ENCODE assay signal across 1 cellular context in the genomic region with DNA sequence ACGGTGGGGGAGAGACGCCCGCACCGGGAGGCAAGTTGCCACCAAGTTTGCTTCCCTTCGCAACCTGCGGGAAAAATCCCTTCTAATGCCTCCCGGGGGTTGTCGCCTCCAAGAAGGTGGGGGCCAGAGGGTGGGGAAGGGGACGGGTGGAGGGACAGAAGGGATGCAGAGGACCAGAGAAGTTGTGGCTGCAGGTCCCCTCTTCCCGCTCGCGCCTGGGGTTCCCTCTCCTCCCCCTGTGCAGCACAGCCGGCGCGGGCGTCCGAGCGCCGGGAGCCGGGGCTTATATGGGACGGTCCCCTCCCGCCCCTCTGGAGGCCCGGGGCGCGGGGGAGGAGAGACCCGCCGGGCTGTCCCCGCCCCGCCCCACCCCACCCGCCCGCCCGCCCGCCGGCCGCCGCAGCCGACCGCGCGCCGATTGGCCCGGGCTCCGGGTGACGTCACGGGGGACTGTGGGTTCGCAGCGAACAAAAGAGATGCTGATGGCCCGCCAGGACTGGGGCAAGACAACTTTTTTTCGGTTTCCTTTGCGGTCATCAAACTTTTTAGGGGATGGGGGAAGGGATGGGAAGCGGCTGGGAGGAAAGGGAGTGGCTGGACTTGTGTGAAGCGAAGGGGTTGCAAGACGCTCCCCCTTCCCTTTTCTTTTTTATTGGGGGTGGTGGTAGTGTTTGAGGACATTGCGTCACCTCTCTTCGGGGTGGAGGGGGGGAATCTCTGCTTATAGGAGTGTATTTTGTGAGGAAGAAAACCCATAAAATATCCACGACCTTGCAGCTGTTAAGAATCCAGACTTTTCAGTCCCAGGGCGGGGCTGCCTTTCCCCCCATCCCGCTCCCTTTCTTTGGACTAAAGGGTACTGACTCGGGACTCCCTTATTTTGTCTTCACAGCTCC.
TF ChIP-seq lines count a peak whose summit lies in the region.

A gene (minus strand): TSS at position 260 of the 896 bp plus-strand sequence. CDS start 266 bp downstream, outside the sequence.

TF ChIP-seq in HepG2, 621 proteins besides CTCF, POLR2A, EP300 and RAD21 (continued from another document and continues in another):
- TF ChIP-seq ZNF121 (CRISPR knock-in tag; IDR thresholded peaks at IDR 0.05): no peak
- TF ChIP-seq TAF15 (IDR thresholded peaks at IDR 0.05; ENCODE audit: low read depth, low read length, poor library complexity, severe bottlenecking): peak; percentile 89
- TF ChIP-seq, protein P1, sequence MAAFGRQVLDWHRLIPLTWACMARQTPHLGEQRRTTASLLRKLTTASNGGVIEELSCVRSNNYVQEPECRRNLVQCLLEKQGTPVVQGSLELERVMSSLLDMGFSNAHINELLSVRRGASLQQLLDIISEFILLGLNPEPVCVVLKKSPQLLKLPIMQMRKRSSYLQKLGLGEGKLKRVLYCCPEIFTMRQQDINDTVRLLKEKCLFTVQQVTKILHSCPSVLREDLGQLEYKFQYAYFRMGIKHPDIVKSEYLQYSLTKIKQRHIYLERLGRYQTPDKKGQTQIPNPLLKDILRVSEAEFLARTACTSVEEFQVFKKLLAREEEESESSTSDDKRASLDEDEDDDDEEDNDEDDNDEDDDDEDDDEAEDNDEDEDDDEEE (CRISPR knock-in tag; IDR thresholded peaks at IDR 0.05): no peak
- peak; percentile 95 for TF ChIP-seq LCORL (IDR thresholded peaks at IDR 0.05)
- peak; percentile 92 for TF ChIP-seq LCORL (CRISPR knock-in tag; IDR thresholded peaks at IDR 0.05)
- peak; percentile 92 for TF ChIP-seq ZNF747 (CRISPR knock-in tag; IDR thresholded peaks at IDR 0.05; ENCODE audit: borderline replicate concordance)
- TF ChIP-seq RXRA (CRISPR knock-in tag; IDR thresholded peaks at IDR 0.05): peak; percentile 64
- TF ChIP-seq, protein P2, sequence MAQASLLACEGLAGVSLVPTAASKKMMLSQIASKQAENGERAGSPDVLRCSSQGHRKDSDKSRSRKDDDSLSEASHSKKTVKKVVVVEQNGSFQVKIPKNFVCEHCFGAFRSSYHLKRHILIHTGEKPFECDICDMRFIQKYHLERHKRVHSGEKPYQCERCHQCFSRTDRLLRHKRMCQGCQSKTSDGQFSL (CRISPR knock-in tag; IDR thresholded peaks at IDR 0.05): peak; percentile 17; the same call in 1 of the 2 replicates
- TF ChIP-seq ZMYM3 (CRISPR knock-in tag; IDR thresholded peaks at IDR 0.05): no peak
- TF ChIP-seq, protein P3, sequence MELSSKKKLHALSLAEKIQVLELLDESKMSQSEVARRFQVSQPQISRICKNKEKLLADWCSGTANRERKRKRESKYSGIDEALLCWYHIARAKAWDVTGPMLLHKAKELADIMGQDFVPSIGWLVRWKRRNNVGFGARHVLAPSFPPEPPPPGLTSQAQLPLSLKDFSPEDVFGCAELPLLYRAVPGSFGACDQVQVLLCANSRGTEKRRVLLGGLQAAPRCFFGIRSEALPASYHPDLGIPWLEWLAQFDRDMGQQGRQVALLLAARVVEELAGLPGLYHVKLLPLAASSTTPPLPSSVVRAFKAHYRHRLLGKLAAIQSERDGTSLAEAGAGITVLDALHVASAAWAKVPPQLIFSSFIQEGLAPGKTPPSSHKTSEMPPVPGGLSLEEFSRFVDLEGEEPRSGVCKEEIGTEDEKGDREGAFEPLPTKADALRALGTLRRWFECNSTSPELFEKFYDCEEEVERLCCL (CRISPR knock-in tag; IDR thresholded peaks at IDR 0.05; ENCODE audit: borderline replicate concordance): peak; percentile 93
- TF ChIP-seq, protein P4, sequence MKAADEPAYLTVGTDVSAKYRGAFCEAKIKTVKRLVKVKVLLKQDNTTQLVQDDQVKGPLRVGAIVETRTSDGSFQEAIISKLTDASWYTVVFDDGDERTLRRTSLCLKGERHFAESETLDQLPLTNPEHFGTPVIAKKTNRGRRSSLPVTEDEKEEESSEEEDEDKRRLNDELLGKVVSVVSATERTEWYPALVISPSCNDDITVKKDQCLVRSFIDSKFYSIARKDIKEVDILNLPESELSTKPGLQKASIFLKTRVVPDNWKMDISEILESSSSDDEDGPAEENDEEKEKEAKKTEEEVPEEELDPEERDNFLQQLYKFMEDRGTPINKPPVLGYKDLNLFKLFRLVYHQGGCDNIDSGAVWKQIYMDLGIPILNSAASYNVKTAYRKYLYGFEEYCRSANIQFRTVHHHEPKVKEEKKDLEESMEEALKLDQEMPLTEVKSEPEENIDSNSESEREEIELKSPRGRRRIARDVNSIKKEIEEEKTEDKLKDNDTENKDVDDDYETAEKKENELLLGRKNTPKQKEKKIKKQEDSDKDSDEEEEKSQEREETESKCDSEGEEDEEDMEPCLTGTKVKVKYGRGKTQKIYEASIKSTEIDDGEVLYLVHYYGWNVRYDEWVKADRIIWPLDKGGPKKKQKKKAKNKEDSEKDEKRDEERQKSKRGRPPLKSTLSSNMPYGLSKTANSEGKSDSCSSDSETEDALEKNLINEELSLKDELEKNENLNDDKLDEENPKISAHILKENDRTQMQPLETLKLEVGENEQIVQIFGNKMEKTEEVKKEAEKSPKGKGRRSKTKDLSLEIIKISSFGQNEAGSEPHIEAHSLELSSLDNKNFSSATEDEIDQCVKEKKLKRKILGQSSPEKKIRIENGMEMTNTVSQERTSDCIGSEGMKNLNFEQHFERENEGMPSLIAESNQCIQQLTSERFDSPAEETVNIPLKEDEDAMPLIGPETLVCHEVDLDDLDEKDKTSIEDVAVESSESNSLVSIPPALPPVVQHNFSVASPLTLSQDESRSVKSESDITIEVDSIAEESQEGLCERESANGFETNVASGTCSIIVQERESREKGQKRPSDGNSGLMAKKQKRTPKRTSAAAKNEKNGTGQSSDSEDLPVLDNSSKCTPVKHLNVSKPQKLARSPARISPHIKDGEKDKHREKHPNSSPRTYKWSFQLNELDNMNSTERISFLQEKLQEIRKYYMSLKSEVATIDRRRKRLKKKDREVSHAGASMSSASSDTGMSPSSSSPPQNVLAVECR (CRISPR knock-in tag; IDR thresholded peaks at IDR 0.05; ENCODE audit: borderline replicate concordance): peak; percentile 88
- no peak for TF ChIP-seq AHR (CRISPR knock-in tag; IDR thresholded peaks at IDR 0.05)
- TF ChIP-seq ATF7-NPFF (CRISPR knock-in tag; IDR thresholded peaks at IDR 0.05; ENCODE audit: low read depth): peak; percentile 87; the same call in 1 of the 2 replicates
- TF ChIP-seq, protein P5, sequence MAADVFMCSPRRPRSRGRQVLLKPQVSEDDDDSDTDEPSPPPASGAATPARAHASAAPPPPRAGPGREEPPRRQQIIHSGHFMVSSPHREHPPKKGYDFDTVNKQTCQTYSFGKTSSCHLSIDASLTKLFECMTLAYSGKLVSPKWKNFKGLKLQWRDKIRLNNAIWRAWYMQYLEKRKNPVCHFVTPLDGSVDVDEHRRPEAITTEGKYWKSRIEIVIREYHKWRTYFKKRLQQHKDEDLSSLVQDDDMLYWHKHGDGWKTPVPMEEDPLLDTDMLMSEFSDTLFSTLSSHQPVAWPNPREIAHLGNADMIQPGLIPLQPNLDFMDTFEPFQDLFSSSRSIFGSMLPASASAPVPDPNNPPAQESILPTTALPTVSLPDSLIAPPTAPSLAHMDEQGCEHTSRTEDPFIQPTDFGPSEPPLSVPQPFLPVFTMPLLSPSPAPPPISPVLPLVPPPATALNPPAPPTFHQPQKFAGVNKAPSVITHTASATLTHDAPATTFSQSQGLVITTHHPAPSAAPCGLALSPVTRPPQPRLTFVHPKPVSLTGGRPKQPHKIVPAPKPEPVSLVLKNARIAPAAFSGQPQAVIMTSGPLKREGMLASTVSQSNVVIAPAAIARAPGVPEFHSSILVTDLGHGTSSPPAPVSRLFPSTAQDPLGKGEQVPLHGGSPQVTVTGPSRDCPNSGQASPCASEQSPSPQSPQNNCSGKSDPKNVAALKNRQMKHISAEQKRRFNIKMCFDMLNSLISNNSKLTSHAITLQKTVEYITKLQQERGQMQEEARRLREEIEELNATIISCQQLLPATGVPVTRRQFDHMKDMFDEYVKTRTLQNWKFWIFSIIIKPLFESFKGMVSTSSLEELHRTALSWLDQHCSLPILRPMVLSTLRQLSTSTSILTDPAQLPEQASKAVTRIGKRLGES (CRISPR knock-in tag; IDR thresholded peaks at IDR 0.05; ENCODE audit: borderline replicate concordance): peak; percentile 26; the same call in 1 of the 2 replicates
- TF ChIP-seq SMARCE1 (IDR thresholded peaks at IDR 0.05; ENCODE audit: borderline replicate concordance): no peak
- peak; percentile 83; the same call in 1 of the 2 replicates for TF ChIP-seq ZNF230 (CRISPR knock-in tag; IDR thresholded peaks at IDR 0.05)
- TF ChIP-seq ZNF720 (CRISPR knock-in tag; IDR thresholded peaks at IDR 0.05): no peak
- TF ChIP-seq ZNF562 (CRISPR knock-in tag; IDR thresholded peaks at IDR 0.05; ENCODE audit: borderline replicate concordance): 0 out of 2 replicates have a peak, but pooled peaks have one; percentile 51
- TF ChIP-seq SMC3 (IDR thresholded peaks at IDR 0.05; ENCODE audit: low read length): 0 out of 2 replicates have a peak, but pooled peaks have one; percentile 3
- peak; percentile 95 for TF ChIP-seq ZNF768 (CRISPR knock-in tag; IDR thresholded peaks at IDR 0.05)
- TF ChIP-seq, protein P6, sequence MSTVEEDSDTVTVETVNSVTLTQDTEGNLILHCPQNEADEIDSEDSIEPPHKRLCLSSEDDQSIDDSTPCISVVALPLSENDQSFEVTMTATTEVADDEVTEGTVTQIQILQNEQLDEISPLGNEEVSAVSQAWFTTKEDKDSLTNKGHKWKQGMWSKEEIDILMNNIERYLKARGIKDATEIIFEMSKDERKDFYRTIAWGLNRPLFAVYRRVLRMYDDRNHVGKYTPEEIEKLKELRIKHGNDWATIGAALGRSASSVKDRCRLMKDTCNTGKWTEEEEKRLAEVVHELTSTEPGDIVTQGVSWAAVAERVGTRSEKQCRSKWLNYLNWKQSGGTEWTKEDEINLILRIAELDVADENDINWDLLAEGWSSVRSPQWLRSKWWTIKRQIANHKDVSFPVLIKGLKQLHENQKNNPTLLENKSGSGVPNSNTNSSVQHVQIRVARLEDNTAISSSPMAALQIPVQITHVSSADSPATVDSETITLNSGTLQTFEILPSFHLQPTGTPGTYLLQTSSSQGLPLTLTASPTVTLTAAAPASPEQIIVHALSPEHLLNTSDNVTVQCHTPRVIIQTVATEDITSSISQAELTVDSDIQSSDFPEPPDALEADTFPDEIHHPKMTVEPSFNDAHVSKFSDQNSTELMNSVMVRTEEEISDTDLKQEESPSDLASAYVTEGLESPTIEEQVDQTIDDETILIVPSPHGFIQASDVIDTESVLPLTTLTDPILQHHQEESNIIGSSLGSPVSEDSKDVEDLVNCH (CRISPR knock-in tag; IDR thresholded peaks at IDR 0.05): 0 out of 2 replicates have a peak, but pooled peaks have one; percentile 79
- TF ChIP-seq, protein P7, sequence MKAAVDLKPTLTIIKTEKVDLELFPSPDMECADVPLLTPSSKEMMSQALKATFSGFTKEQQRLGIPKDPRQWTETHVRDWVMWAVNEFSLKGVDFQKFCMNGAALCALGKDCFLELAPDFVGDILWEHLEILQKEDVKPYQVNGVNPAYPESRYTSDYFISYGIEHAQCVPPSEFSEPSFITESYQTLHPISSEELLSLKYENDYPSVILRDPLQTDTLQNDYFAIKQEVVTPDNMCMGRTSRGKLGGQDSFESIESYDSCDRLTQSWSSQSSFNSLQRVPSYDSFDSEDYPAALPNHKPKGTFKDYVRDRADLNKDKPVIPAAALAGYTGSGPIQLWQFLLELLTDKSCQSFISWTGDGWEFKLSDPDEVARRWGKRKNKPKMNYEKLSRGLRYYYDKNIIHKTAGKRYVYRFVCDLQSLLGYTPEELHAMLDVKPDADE (CRISPR knock-in tag; IDR thresholded peaks at IDR 0.05): peak; percentile 68; the same call in 1 of the 2 replicates
- peak; percentile 62 for TF ChIP-seq ZNF790 (CRISPR knock-in tag; IDR thresholded peaks at IDR 0.05; ENCODE audit: borderline replicate concordance)
- no peak for TF ChIP-seq ZFP37 (CRISPR knock-in tag; IDR thresholded peaks at IDR 0.05; ENCODE audit: borderline replicate concordance)
- TF ChIP-seq SRSF9 (IDR thresholded peaks at IDR 0.05; ENCODE audit: borderline replicate concordance, insufficient read depth, low read depth, low read length, poor library complexity, severe bottlenecking): no peak
- TF ChIP-seq, protein P8, sequence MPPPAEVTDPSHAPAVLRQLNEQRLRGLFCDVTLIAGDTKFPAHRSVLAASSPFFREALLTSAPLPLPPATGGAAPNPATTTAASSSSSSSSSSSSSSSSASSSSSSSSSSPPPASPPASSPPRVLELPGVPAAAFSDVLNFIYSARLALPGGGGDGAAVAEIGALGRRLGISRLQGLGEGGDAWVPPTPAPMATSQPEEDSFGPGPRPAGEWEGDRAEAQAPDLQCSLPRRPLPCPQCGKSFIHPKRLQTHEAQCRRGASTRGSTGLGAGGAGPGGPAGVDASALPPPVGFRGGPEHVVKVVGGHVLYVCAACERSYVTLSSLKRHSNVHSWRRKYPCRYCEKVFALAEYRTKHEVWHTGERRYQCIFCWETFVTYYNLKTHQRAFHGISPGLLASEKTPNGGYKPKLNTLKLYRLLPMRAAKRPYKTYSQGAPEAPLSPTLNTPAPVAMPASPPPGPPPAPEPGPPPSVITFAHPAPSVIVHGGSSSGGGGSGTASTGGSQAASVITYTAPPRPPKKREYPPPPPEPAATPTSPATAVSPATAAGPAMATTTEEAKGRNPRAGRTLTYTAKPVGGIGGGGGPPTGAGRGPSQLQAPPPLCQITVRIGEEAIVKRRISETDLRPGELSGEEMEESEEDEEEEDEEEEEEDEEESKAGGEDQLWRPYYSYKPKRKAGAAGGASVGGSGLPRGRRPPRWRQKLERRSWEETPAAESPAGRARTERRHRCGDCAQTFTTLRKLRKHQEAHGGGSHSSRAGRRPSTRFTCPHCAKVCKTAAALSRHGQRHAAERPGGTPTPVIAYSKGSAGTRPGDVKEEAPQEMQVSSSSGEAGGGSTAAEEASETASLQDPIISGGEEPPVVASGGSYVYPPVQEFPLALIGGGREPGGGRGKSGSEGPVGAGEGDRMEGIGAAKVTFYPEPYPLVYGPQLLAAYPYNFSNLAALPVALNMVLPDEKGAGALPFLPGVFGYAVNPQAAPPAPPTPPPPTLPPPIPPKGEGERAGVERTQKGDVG (CRISPR knock-in tag; IDR thresholded peaks at IDR 0.05; ENCODE audit: borderline replicate concordance): peak; percentile 82; the same call in 1 of the 2 replicates
- TF ChIP-seq ZNF850 (CRISPR knock-in tag; conservative IDR thresholded peaks at IDR 0.05): 0 out of 2 replicates have a peak, but pooled peaks have one; percentile 81
- 0 out of 2 replicates have a peak, but pooled peaks have one; percentile 81 for TF ChIP-seq ZBTB20 (CRISPR knock-in tag; IDR thresholded peaks at IDR 0.05; ENCODE audit: borderline replicate concordance, low read depth)
- peak; percentile 18 for TF ChIP-seq ZNF430 (CRISPR knock-in tag; IDR thresholded peaks at IDR 0.05)
- peak; percentile 94 for TF ChIP-seq GATA4 (IDR thresholded peaks at IDR 0.05; ENCODE audit: borderline replicate concordance, low read depth)
- no peak for TF ChIP-seq ZNF30 (CRISPR knock-in tag; IDR thresholded peaks at IDR 0.05)
- TF ChIP-seq U2AF2 (IDR thresholded peaks at IDR 0.05; ENCODE audit: low read depth, low read length): no peak
- 0 out of 2 replicates have a peak, but pooled peaks have one; percentile 52 for TF ChIP-seq ZNF549 (CRISPR knock-in tag; IDR thresholded peaks at IDR 0.05)
- peak; percentile 83; the same call in 1 of the 2 replicates for TF ChIP-seq REPIN1 (CRISPR knock-in tag; IDR thresholded peaks at IDR 0.05; ENCODE audit: borderline replicate concordance, low read depth)
- no peak for TF ChIP-seq MTF1 (CRISPR knock-in tag; IDR thresholded peaks at IDR 0.05)
- TF ChIP-seq, protein P9, sequence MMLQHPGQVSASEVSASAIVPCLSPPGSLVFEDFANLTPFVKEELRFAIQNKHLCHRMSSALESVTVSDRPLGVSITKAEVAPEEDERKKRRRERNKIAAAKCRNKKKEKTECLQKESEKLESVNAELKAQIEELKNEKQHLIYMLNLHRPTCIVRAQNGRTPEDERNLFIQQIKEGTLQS (CRISPR knock-in tag; IDR thresholded peaks at IDR 0.05): peak; percentile 64
- TF ChIP-seq DR1 (CRISPR knock-in tag; IDR thresholded peaks at IDR 0.05): peak; percentile 97
- TF ChIP-seq ZNF552 (CRISPR knock-in tag; IDR thresholded peaks at IDR 0.05; ENCODE audit: borderline replicate concordance): no peak; the same call in 1 of the 2 replicates
- TF ChIP-seq ZNF431 (CRISPR knock-in tag; IDR thresholded peaks at IDR 0.05; ENCODE audit: borderline replicate concordance, low read depth): peak; percentile 22; the same call in 1 of the 2 replicates
